ENCODE assay signal across 23 cellular contexts in the genomic region with DNA sequence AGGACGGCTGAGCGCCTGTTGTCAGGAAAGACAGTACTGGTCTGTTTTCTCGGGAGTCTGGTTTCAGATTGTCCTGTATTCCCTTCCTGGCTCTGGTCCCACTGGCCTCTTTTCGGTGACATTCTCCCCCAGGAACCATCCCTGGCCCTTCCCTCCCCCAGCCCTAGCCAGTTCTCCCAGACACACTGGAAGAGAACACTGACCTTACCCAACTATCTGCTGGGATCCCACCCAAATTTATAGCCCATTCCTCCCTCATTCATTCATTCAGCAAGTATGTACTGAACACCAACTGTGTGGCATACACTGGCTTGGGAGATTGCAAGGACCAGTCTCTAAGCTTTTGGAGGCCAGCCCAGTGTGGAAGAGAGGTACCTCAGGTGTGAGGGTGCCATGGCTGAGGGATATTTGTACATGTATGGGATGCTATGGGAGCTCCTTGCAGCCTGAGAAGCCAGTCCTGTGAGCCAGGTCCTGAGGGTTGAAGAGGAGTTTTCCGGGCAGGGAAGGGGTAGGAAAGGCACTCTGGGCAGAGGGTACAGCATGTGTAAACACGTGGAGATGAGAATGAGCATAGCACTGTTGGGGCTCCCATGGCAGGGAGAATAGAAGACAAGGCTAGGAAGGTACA. TPM values are rescaled to one million over a fixed set of nuclear protein-coding genes. Genes with fewer than 3 reads are reported as not detected.
DNase-seq lines count a peak whose midpoint lies in the region; ATAC-seq and TF ChIP-seq lines count a peak whose summit lies in the region.
"Had no signal": no experiment of that assay in that cellular context is flagged by ENCODE, and none has a peak within 500 bp of the region (broad histone marks: within the 10 kb centered on the region; RNA-seq: fewer than 3 reads in every experiment).

No MANE protein-coding gene starts in this region.

- H3K27me3 Mint-ChIP-seq in nephron progenitor cell (ENCODE audit: low read depth, poor library complexity): peaks cover 2% of the 10 kb centered on the region
- no peaks in the 10 kb centered on the region for H3K27me3 Mint-ChIP-seq in type B pancreatic cell
- H3K27me3 Mint-ChIP-seq in activated CD8-positive, alpha-beta T cell treated with anti-CD3 and anti-CD28 coated beads for 36 hours: no peaks in the 10 kb centered on the region

- CTCF ChIA-PET in activated CD8-positive, alpha-beta T cell treated with anti-CD3 and anti-CD28 coated beads for 36 hours (lab: Charles Lee): no interaction called here

- no peaks in the 10 kb centered on the region for H3K27me3 ChIP-seq in right atrium auricular region
- H3K27me3 ChIP-seq: body of pancreas, SJSA1, uterus had no signal

- no peaks in the 10 kb centered on the region for H3K36me3 ChIP-seq in right atrium auricular region
- H3K36me3 ChIP-seq: SJSA1, uterus had no signal

- intact Hi-C loops in left ventricle myocardium superior (cut with micrococcal nuclease): no loop called here
- intact Hi-C loops in activated CD8-positive, alpha-beta T cell treated with anti-CD3 and anti-CD28 coated beads for 36 hours (cut with micrococcal nuclease): no loop called here

- POLR2A ChIA-PET in activated CD8-positive, alpha-beta T cell treated with anti-CD3 and anti-CD28 coated beads for 36 hours (lab: Charles Lee): interaction anchor here (1.3 kb wide), 1 partner anchor 19 kb away, joined by 3 read pairs; no protein-coding TSS in a partner anchor

- H3K4me1 ChIP-seq in right atrium auricular region: peaks cover 0 to 4% of the 10 kb centered on the region in 2 donors
- H3K4me1 ChIP-seq: body of pancreas, SJSA1, uterus had no signal

- H3K27ac ChIP-seq in right atrium auricular region (no peak overlapping the region), caudate nucleus (ENCODE audit: low read depth, low read length) (peak overlapping the region; percentile 52)
- H3K27ac ChIP-seq: body of pancreas, C4-2B, HL-60, SJSA1, uterus, VCaP had no signal

- H3K36me3 Mint-ChIP-seq in nephron progenitor cell (ENCODE audit: low read depth) (no peaks in the 10 kb centered on the region), type B pancreatic cell (no peaks in the 10 kb centered on the region)
- H3K36me3 Mint-ChIP-seq in activated CD8-positive, alpha-beta T cell treated with anti-CD3 and anti-CD28 coated beads for 36 hours (ENCODE audit: low read depth): no peaks in the 10 kb centered on the region

- H3K27ac Mint-ChIP-seq in nephron progenitor cell: peak overlapping the region; percentile 65
- peak overlapping the region; percentile 29 for H3K27ac Mint-ChIP-seq in type B pancreatic cell
- no peak overlapping the region for H3K27ac Mint-ChIP-seq in activated CD8-positive, alpha-beta T cell treated with anti-CD3 and anti-CD28 coated beads for 36 hours
- H3K27ac Mint-ChIP-seq: T-helper 1 cell treated with Interleukin-12 subunit alpha and Interleukin-12 subunit beta and Interleukin-4 antibody, amounts not matched to agents 30 μg/mL and 1 μg/mL, for 36 hours had no signal

- H3K4me3 Mint-ChIP-seq in nephron progenitor cell: no peak overlapping the region
- no peak overlapping the region for H3K4me3 Mint-ChIP-seq in type B pancreatic cell
- H3K4me3 Mint-ChIP-seq in activated CD8-positive, alpha-beta T cell treated with anti-CD3 and anti-CD28 coated beads for 36 hours: no peak overlapping the region
- H3K4me3 Mint-ChIP-seq: T-helper 1 cell treated with Interleukin-12 subunit alpha and Interleukin-12 subunit beta and Interleukin-4 antibody, amounts not matched to agents 30 μg/mL and 1 μg/mL, for 36 hours had no signal

- H3K9me3 ChIP-seq in right atrium auricular region: no peaks in the 10 kb centered on the region
- H3K9me3 ChIP-seq: body of pancreas, SJSA1, uterus had no signal

- H3K4me1 Mint-ChIP-seq in nephron progenitor cell: peaks cover 74% of the 10 kb centered on the region
- peaks cover 22% of the 10 kb centered on the region for H3K4me1 Mint-ChIP-seq in type B pancreatic cell (ENCODE audit: unreplicated experiment)
- H3K4me1 Mint-ChIP-seq in activated CD8-positive, alpha-beta T cell treated with anti-CD3 and anti-CD28 coated beads for 36 hours (ENCODE audit: low read depth): no peaks in the 10 kb centered on the region

- no peak overlapping the region for H3K4me3 ChIP-seq in right atrium auricular region
- H3K4me3 ChIP-seq: body of pancreas, SJSA1, uterus had no signal

- no peak for DNase-seq in left ventricle myocardium superior
- DNase-seq in right atrium auricular region (ENCODE audit: low spot score): no peak
- peak in 6 of 61 donors; percentile 13 to 55 (median 20) for DNase-seq in caudate nucleus (lab: John Stamatoyannopoulos, UW)
- DNase-seq in nephron progenitor cell: no peak
- DNase-seq in type B pancreatic cell (ENCODE audit: extremely low spot score, unreplicated experiment): no peak
- no peak for DNase-seq in NCI-H69 (lab: John Stamatoyannopoulos, UW)
- DNase-seq in activated CD8-positive, alpha-beta T cell treated with anti-CD3 and anti-CD28 coated beads for 36 hours: no peak
- DNase-seq in central memory CD4-positive, alpha-beta T cell: no peak
- DNase-seq: activated CD4-positive, alpha-beta T cell treated with anti-CD3 and anti-CD28 coated beads, Interleukin-2, amount 50 U/mL, for 1 hour; activated CD8-positive, alpha-beta memory T cell treated with anti-CD3 and anti-CD28 coated beads, Interleukin-2, amount 50 U/mL, for 4 hours; body of pancreas; NCI-H1105; NCI-H2107; NCI-H510A; stimulated activated CD4-positive, alpha-beta T cell treated with anti-CD3 and anti-CD28 coated beads, Interleukin-15, amount 100 ng/mL, for 24 hours; stimulated activated CD8-positive, alpha-beta memory T cell treated with anti-CD3 and anti-CD28 coated beads, Interleukin-4, amount 100 ng/mL, for 48 hours had no signal

- peak; percentile 14 for ATAC-seq in left ventricle myocardium superior
- ATAC-seq in activated CD8-positive, alpha-beta T cell treated with anti-CD3 and anti-CD28 coated beads for 36 hours: no peak
- ATAC-seq: body of pancreas, Panc1 had no signal

- no peak for TF ChIP-seq CTCF in right atrium auricular region (IDR thresholded peaks at IDR 0.05)
- TF ChIP-seq CTCF in nephron progenitor cell (IDR thresholded peaks at IDR 0.05): no peak
- no peak for TF ChIP-seq CTCF in type B pancreatic cell (conservative IDR thresholded peaks at IDR 0.05)
- no peak for TF ChIP-seq CTCF in activated CD8-positive, alpha-beta T cell treated with anti-CD3 and anti-CD28 coated beads for 36 hours (IDR thresholded peaks at IDR 0.05)

- no peaks in the 10 kb centered on the region for H3K9me3 Mint-ChIP-seq in nephron progenitor cell
- H3K9me3 Mint-ChIP-seq in type B pancreatic cell: no peaks in the 10 kb centered on the region
- H3K9me3 Mint-ChIP-seq in activated CD8-positive, alpha-beta T cell treated with anti-CD3 and anti-CD28 coated beads for 36 hours: no peaks in the 10 kb centered on the region
- H3K9me3 Mint-ChIP-seq: T-helper 1 cell treated with Interleukin-12 subunit alpha and Interleukin-12 subunit beta and Interleukin-4 antibody, amounts not matched to agents 30 μg/mL and 1 μg/mL, for 36 hours had no signal

RNA-seq across cellular contexts. Expression of a gene that starts 5.2 kb away (rescaled TPM):
- total RNA-seq in left ventricle myocardium superior: 0.82 TPM
- total RNA-seq in right atrium auricular region: 1 to 10 TPM in 1 of 2 donors, under 1 TPM in 1; 0.63 to 3.5 TPM
- 3.3 and 7.1 TPM in 2 replicates for total RNA-seq in type B pancreatic cell (ENCODE audit: low replicate concordance)
- not detected for total RNA-seq in activated CD8-positive, alpha-beta T cell treated with anti-CD3 and anti-CD28 coated beads for 36 hours

RNA-seq across cellular contexts. Expression of a gene that starts 8.1 kb away (rescaled TPM):
- total RNA-seq in left ventricle myocardium superior: 77.0 TPM
- 10 to 100 TPM; 51.4 to 99.8 TPM for total RNA-seq in right atrium auricular region
- total RNA-seq in type B pancreatic cell (ENCODE audit: low replicate concordance): 167 and 274 TPM in 2 replicates
- total RNA-seq in activated CD8-positive, alpha-beta T cell treated with anti-CD3 and anti-CD28 coated beads for 36 hours: 10 to 100 TPM; 35.9 to 39.4 TPM

RNA-seq across cellular contexts. Expression of a gene that starts 23.7 kb away (rescaled TPM):
- total RNA-seq in left ventricle myocardium superior (13.2 TPM), right atrium auricular region (10 to 100 TPM; 11.4 to 19.0 TPM), type B pancreatic cell (ENCODE audit: low replicate concordance) (6.6 and 8.8 TPM in 2 replicates)
- total RNA-seq in activated CD8-positive, alpha-beta T cell treated with anti-CD3 and anti-CD28 coated beads for 36 hours: 10 to 100 TPM; 33.4 to 35.8 TPM

RNA-seq across cellular contexts. Expression of a gene that starts 32.0 kb away (rescaled TPM):
- total RNA-seq in left ventricle myocardium superior: 694 TPM
- total RNA-seq in right atrium auricular region: 1,000 to 10,000 TPM in 1 of 2 donors, 100 to 1,000 TPM in 1; 551 to 1,071 TPM
- total RNA-seq in type B pancreatic cell (ENCODE audit: low replicate concordance): 1,148 and 1,194 TPM in 2 replicates
- 1,000 to 10,000 TPM; 1,640 to 1,647 TPM for total RNA-seq in activated CD8-positive, alpha-beta T cell treated with anti-CD3 and anti-CD28 coated beads for 36 hours

RNA-seq across cellular contexts. Expression of a gene that starts 49.9 kb away (rescaled TPM):
- 12.7 TPM for total RNA-seq in left ventricle myocardium superior
- 10 to 100 TPM in 1 of 2 donors, 1 to 10 TPM in 1; 9.9 to 11.1 TPM for total RNA-seq in right atrium auricular region
- total RNA-seq in type B pancreatic cell (ENCODE audit: low replicate concordance): 18.2 and 19.7 TPM in 2 replicates
- total RNA-seq in activated CD8-positive, alpha-beta T cell treated with anti-CD3 and anti-CD28 coated beads for 36 hours: 10 to 100 TPM; 16.1 to 17.0 TPM
